Comparison of ENCODE assay signal across 17 cellular contexts in the genomic region with DNA sequence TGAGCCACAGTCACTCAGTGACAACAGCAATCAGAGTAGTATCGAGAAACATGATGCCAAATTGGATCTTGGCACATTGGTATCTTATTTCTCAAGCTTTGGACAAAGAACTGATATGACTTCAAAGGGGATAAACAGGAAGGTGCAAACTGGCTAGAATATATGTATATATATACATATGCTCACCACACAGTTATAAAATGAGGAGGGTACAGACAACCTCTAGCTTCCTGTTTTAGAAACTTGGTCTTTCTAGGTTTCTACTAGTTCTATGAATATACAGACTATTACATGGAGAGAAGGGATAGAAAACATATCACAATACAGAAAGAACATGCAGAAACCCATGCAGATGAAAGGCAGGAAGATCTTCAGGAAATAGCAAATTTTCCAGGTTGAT.
DNase-seq lines count a peak whose midpoint lies in the region; ATAC-seq and TF ChIP-seq lines count a peak whose summit lies in the region.
"Had no signal": no experiment of that assay in that cellular context is flagged by ENCODE, and none has a peak within 500 bp of the region (broad histone marks: within the 10 kb centered on the region; RNA-seq: fewer than 3 reads in every experiment).

No MANE protein-coding gene starts in this region.

- H3K27me3 ChIP-seq in osteoblast (ENCODE audit: insufficient read depth, low read length) = no peaks in the 10 kb centered on the region

- H3K9me3 ChIP-seq in osteoblast (ENCODE audit: low read depth, low read length) = no peaks in the 10 kb centered on the region

- TF ChIP-seq CTCF in choroid plexus epithelial cell (conservative IDR thresholded peaks at IDR 0.05; ENCODE audit: low read depth, low read length) (no peak), osteoblast (IDR thresholded peaks at IDR 0.05; ENCODE audit: extremely low read depth, low read depth, low read length) (no peak)

- no peak overlapping the region for H3K4me2 ChIP-seq in osteoblast (ENCODE audit: insufficient read depth, low read length)
- H3K4me2 ChIP-seq: GM23338 had no signal

- DNase-seq in NOMO-1 treated with DMSO at 0.1 percent for 48 hours (lab: John Stamatoyannopoulos, UW; ENCODE audit: unreplicated experiment) (peak; percentile 33), NOMO-1 treated with dmso at 0.1 percent for 144 hours (lab: John Stamatoyannopoulos, UW; ENCODE audit: unreplicated experiment) (no peak), Kasumi-1 (lab: John Stamatoyannopoulos, UW) (peak; percentile 34 to 64), choroid plexus epithelial cell (ENCODE audit: low read depth) (peak; percentile 17), osteoblast (ENCODE audit: insufficient read length, low spot score, missing footprints) (no peak), DMS153 (lab: John Stamatoyannopoulos, UW) (no peak)
- DNase-seq: 8988T; ACHN; C1 segment of cervical spinal cord; CD4-positive, alpha-beta T cell; DMS79 treated with DMSO at 0.1 percent for 48 hours; GDM1; H7 had no signal

- no peaks in the 10 kb centered on the region for H3K4me1 ChIP-seq in osteoblast (ENCODE audit: insufficient read depth, low read length)

- H3K36me3 ChIP-seq in osteoblast (ENCODE audit: insufficient read depth, low read length) = no peaks in the 10 kb centered on the region

- peak overlapping the region; percentile 2 for H2AFZ ChIP-seq in osteoblast (ENCODE audit: low read length)
- H2AFZ ChIP-seq: GM23338 had no signal

- no peak overlapping the region for H3K27ac ChIP-seq in osteoblast (ENCODE audit: low read depth, low read length)

- H3K4me3 ChIP-seq in choroid plexus epithelial cell (ENCODE audit: low read depth, low read length) (no peak overlapping the region), osteoblast (ENCODE audit: insufficient read depth, low read length) (no peak overlapping the region)
- H3K4me3 ChIP-seq: GM23338, K562 had no signal

- no peak for ATAC-seq in GM18873 (IDR thresholded peaks at IDR 0.05; ENCODE audit: low FRiP score, unreplicated experiment)
- ATAC-seq in HG02763 (IDR thresholded peaks at IDR 0.05; ENCODE audit: unreplicated experiment) = no peak
- ATAC-seq: GM23338, K562 had no signal

- H3K79me2 ChIP-seq in osteoblast (ENCODE audit: insufficient read depth, low read length) = no peaks in the 10 kb centered on the region

- no peaks in the 10 kb centered on the region for H4K20me1 ChIP-seq in osteoblast (ENCODE audit: insufficient read depth, low read length)

Comparison
In these comparisons a context has a peak if more than half of its experiments do, and no peak if none do; other contexts are left out.
1. DNase-seq: peak in NOMO-1 treated with DMSO at 0.1 percent for 48 hours (single experiment), Kasumi-1 (2 of 2) and choroid plexus epithelial cell (single experiment); none in NOMO-1 treated with dmso at 0.1 percent for 144 hours (single experiment), osteoblast (single experiment) and DMS153 (single experiment).